ENCODE assay signal across 20 cellular contexts in the genomic region with DNA sequence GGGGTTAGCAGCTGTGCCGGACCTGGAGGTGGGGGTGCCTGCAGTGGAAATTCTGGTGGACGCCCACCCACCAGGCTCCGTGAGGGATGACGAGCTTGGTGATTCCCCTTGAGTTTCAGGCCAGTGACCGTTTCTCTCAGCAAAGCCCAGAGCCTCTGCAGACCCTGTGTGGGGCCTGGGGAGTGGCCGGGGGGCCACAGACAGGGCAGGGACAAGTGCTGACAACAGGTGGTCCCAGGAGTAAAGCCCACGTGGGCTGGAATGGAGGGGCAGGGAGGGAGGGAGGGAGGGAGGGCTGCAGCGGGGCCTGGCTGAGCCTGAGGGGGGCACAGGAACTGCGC. TPM values are rescaled to one million over a fixed set of nuclear protein-coding genes. Genes with fewer than 3 reads are reported as not detected.
DNase-seq lines count a peak whose midpoint lies in the region; ATAC-seq and TF ChIP-seq lines count a peak whose summit lies in the region.
"Had no signal": no experiment of that assay in that cellular context is flagged by ENCODE, and none has a peak within 500 bp of the region (broad histone marks: within the 10 kb centered on the region; RNA-seq: fewer than 3 reads in every experiment).

No MANE protein-coding gene starts in this region.

- H3K27me3 ChIP-seq in heart left ventricle, result no peaks in the 10 kb centered on the region
- peaks cover 5% of the 10 kb centered on the region for H3K27me3 ChIP-seq in osteoblast (ENCODE audit: insufficient read depth, low read length)
- H3K27me3 ChIP-seq in hepatocyte, result no peaks in the 10 kb centered on the region

- no peak for TF ChIP-seq POLR2A in heart left ventricle (IDR thresholded peaks at IDR 0.05)

- H3K27ac ChIP-seq in heart left ventricle (no peak overlapping the region), osteoblast (ENCODE audit: low read depth, low read length) (no peak overlapping the region), hepatocyte (no peak overlapping the region)
- H3K27ac ChIP-seq: GM23248, RWPE1 had no signal

- no peak overlapping the region for H3K4me2 ChIP-seq in osteoblast (ENCODE audit: insufficient read depth, low read length)
- no peak overlapping the region for H3K4me2 ChIP-seq in hepatocyte

- peaks cover 40% of the 10 kb centered on the region for H3K4me1 Mint-ChIP-seq in chondrocyte (ENCODE audit: low read depth)

- H3K36me3 ChIP-seq in heart left ventricle, result peaks cover 0 to 11% (median 0%) of the 10 kb centered on the region in 9 donors
- H3K36me3 ChIP-seq in osteoblast (ENCODE audit: insufficient read depth, low read length), result no peaks in the 10 kb centered on the region
- H3K36me3 ChIP-seq in hepatocyte (replicated peaks; ENCODE audit: insufficient read depth, low read depth), result no peaks in the 10 kb centered on the region

- H3K36me3 Mint-ChIP-seq in chondrocyte (ENCODE audit: low read depth), result peaks cover 17% of the 10 kb centered on the region

- H3K4me1 ChIP-seq in heart left ventricle, result peaks cover 0 to 38% (median 12%) of the 10 kb centered on the region in 12 donors
- peaks cover 33% of the 10 kb centered on the region for H3K4me1 ChIP-seq in osteoblast (ENCODE audit: insufficient read depth, low read length)
- H3K4me1 ChIP-seq in hepatocyte (ENCODE audit: insufficient read depth), result peaks cover 26% of the 10 kb centered on the region

- ATAC-seq in heart left ventricle (no peak), left cardiac atrium (no peak), HG03196 (IDR thresholded peaks at IDR 0.05; ENCODE audit: unreplicated experiment) (no peak), GM19035 (IDR thresholded peaks at IDR 0.05; ENCODE audit: unreplicated experiment) (no peak)
- ATAC-seq: GM12878 had no signal

- H3K79me2 ChIP-seq in osteoblast (ENCODE audit: insufficient read depth, low read length), result no peaks in the 10 kb centered on the region
- peaks cover 29% of the 10 kb centered on the region for H3K79me2 ChIP-seq in hepatocyte

- intact Hi-C loops in heart left ventricle (cut with DNase I), result no loop called here
- intact Hi-C loops in left cardiac atrium (cut with DNase I), result loop anchor here in 1 of 2 donors (10.0 kb wide), 1 partner anchor 303 kb away; no protein-coding TSS in a partner anchor

- H4K20me1 ChIP-seq in osteoblast (ENCODE audit: insufficient read depth, low read length), result no peaks in the 10 kb centered on the region
- H4K20me1 ChIP-seq in hepatocyte (ENCODE audit: insufficient read depth, poor library complexity, severe bottlenecking), result no peaks in the 10 kb centered on the region

- TF ChIP-seq CTCF in heart left ventricle (IDR thresholded peaks at IDR 0.05) (no peak), chondrocyte (IDR thresholded peaks at IDR 0.05) (no peak), osteoblast (IDR thresholded peaks at IDR 0.05; ENCODE audit: extremely low read depth, low read depth, low read length) (no peak), hepatocyte (IDR thresholded peaks at IDR 0.05; ENCODE audit: poor library complexity) (no peak)

- no peaks in the 10 kb centered on the region for H3K9me2 ChIP-seq in hepatocyte (replicated peaks; ENCODE audit: insufficient read depth)

- peaks cover 0 to 24% (median 13%) of the 10 kb centered on the region in 12 donors for H3K9me3 ChIP-seq in heart left ventricle
- H3K9me3 ChIP-seq in osteoblast (ENCODE audit: low read depth, low read length), result no peaks in the 10 kb centered on the region
- peaks cover 11% of the 10 kb centered on the region for H3K9me3 ChIP-seq in hepatocyte (ENCODE audit: low read depth)

- H3K4me3 ChIP-seq in heart left ventricle, result peak overlapping the region in 4 of 12 donors; percentile 3 to 61 (median 33)
- no peak overlapping the region for H3K4me3 ChIP-seq in osteoblast (ENCODE audit: insufficient read depth, low read length)
- H3K4me3 ChIP-seq in hepatocyte, result no peak overlapping the region
- H3K4me3 ChIP-seq: GM12878, GM23248 had no signal

- H2AFZ ChIP-seq in osteoblast (ENCODE audit: low read length) (no peak overlapping the region), hepatocyte (no peak overlapping the region)
- H2AFZ ChIP-seq: GM23248 had no signal

- peaks cover 14% of the 10 kb centered on the region for H3K9me3 Mint-ChIP-seq in chondrocyte (ENCODE audit: low read depth)

- 63 to 84% (median 80%) methylated on average over 8 to 9 of the region's 9 CpGs for WGBS in heart left ventricle, 4 donors
- 92% methylated on average over 6 of the region's 9 CpGs for WGBS in hepatocyte (ENCODE audit: low lambda C conversion rate, missing lambda C conversion rate)

- peak overlapping the region; percentile 57 for H3K27ac Mint-ChIP-seq in chondrocyte (ENCODE audit: unreplicated experiment)

- DNase-seq in heart left ventricle (peak in 3 of 5 donors; percentile 15 to 51 (median 21)), left cardiac atrium (no peak), chondrocyte (ENCODE audit: low spot score) (no peak), osteoblast (ENCODE audit: insufficient read length, low spot score, missing footprints) (peak; percentile 80), hepatocyte (ENCODE audit: low spot score) (no peak), SW 1271 (lab: John Stamatoyannopoulos, UW) (no peak)
- DNase-seq: GDM1; GM23248; KBM-7; MV-4-11; NCI-H1417 treated with DMSO at 0.1 percent for 48 hours; NCI-H1930; NCI-H446; NCI-H69; NK-92 treated with Interleukin-12 subunit alpha and Interleukin-12 subunit beta, amount 100 ng/mL, for 24 hours; OCI-M1 had no signal

- H3K27me3 Mint-ChIP-seq in chondrocyte (ENCODE audit: low read depth), result no peaks in the 10 kb centered on the region

- no peak overlapping the region for H3K4me3 Mint-ChIP-seq in chondrocyte (ENCODE audit: unreplicated experiment)

RNA-seq across cellular contexts. Expression of gene COL18A1, which starts 52.8 kb away (rescaled TPM):
- total RNA-seq in heart left ventricle (100 to 1,000 TPM in 2 of 9 donors, 10 to 100 TPM in 7; 31.7 to 109 (median 59.0) TPM), left cardiac atrium (100 to 1,000 TPM in 1 of 2 donors, 10 to 100 TPM in 1; 53.4 to 104 TPM), chondrocyte (322 to 628 TPM (median 616 TPM) in 3 replicates), osteoblast (8.3 and 8.8 TPM in 2 replicates), hepatocyte (67.3 and 97.1 TPM in 2 replicates)
- polyA plus RNA-seq in heart left ventricle (10 to 100 TPM; 38.9 to 65.6 TPM), hepatocyte (140 and 178 TPM in 2 replicates)

Comparison
In these comparisons a context has a peak if more than half of its experiments do, and no peak if none do; other contexts are left out.
1. DNase-seq: peak in heart left ventricle (3 of 5) and osteoblast (single experiment); none in left cardiac atrium (single experiment), chondrocyte (single experiment), hepatocyte (single experiment) and SW 1271 (0 of 2).